Comparison of ENCODE assay signal across 2 cellular contexts in the genomic region with DNA sequence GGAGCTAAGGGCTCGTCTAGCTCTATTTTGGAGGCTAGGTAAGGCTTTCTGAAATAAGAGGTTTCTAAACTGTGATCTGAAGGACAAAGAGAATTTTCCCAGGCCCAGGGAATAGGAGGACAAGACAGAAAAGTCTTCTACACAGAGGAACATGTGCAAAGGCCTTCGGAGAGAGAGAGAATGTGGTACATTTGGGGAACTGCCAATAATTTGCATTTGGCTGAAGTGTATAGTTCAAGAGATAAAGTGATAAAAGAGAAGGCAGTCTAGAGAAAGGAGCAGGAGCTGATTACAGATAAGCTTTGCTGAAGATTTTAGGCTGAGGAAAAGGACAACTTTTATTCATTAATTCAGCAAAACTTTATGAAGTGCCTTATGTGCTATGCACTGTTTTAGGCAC.
TF ChIP-seq lines count a peak whose summit lies in the region.

No MANE protein-coding gene starts in this region.

TF ChIP-seq in SK-N-SH, 30 proteins besides CTCF, POLR2A, EP300 and RAD21 (continued from another document):
- TF ChIP-seq IRF3 (IDR thresholded peaks at IDR 0.05; ENCODE audit: low read depth, low read length), result no peak
- TF ChIP-seq NRF1 (IDR thresholded peaks at IDR 0.05; ENCODE audit: low read depth, low read length), result no peak
- TF ChIP-seq YY1 (IDR thresholded peaks at IDR 0.05; ENCODE audit: low read depth), result no peak
- TF ChIP-seq CHD2 (IDR thresholded peaks at IDR 0.05; ENCODE audit: low read length, partially characterized antibody), result no peak
- TF ChIP-seq JUND (IDR thresholded peaks at IDR 0.05), result peak; percentile 21; the same call in 1 of the 2 replicates
- TF ChIP-seq FOXJ3 (CRISPR knock-in tag; IDR thresholded peaks at IDR 0.05), result no peak
- no peak for TF ChIP-seq RXRA (IDR thresholded peaks at IDR 0.05; ENCODE audit: borderline replicate concordance, low read depth)
- TF ChIP-seq USF1 (IDR thresholded peaks at IDR 0.05; ENCODE audit: borderline replicate concordance, low read depth), result no peak
- TF ChIP-seq SIN3A (IDR thresholded peaks at IDR 0.05; ENCODE audit: borderline replicate concordance, low read depth, low read length), result no peak
- TF ChIP-seq TCF12 (IDR thresholded peaks at IDR 0.05), result peak; percentile 64
- TF ChIP-seq, protein P1, sequence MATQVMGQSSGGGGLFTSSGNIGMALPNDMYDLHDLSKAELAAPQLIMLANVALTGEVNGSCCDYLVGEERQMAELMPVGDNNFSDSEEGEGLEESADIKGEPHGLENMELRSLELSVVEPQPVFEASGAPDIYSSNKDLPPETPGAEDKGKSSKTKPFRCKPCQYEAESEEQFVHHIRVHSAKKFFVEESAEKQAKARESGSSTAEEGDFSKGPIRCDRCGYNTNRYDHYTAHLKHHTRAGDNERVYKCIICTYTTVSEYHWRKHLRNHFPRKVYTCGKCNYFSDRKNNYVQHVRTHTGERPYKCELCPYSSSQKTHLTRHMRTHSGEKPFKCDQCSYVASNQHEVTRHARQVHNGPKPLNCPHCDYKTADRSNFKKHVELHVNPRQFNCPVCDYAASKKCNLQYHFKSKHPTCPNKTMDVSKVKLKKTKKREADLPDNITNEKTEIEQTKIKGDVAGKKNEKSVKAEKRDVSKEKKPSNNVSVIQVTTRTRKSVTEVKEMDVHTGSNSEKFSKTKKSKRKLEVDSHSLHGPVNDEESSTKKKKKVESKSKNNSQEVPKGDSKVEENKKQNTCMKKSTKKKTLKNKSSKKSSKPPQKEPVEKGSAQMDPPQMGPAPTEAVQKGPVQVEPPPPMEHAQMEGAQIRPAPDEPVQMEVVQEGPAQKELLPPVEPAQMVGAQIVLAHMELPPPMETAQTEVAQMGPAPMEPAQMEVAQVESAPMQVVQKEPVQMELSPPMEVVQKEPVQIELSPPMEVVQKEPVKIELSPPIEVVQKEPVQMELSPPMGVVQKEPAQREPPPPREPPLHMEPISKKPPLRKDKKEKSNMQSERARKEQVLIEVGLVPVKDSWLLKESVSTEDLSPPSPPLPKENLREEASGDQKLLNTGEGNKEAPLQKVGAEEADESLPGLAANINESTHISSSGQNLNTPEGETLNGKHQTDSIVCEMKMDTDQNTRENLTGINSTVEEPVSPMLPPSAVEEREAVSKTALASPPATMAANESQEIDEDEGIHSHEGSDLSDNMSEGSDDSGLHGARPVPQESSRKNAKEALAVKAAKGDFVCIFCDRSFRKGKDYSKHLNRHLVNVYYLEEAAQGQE (IDR thresholded peaks at IDR 0.05; ENCODE audit: low read depth, low read length), result no peak
- no peak for TF ChIP-seq RCOR1 (IDR thresholded peaks at IDR 0.05; ENCODE audit: low read length)
- no peak for TF ChIP-seq GATA2 (CRISPR knock-in tag; IDR thresholded peaks at IDR 0.05)
- TF ChIP-seq MEF2A (IDR thresholded peaks at IDR 0.05; ENCODE audit: borderline replicate concordance, low read depth), result no peak
- TF ChIP-seq MXI1 (IDR thresholded peaks at IDR 0.05; ENCODE audit: low read depth, low read length), result no peak
- TF ChIP-seq ZBTB33 (IDR thresholded peaks at IDR 0.05; ENCODE audit: borderline replicate concordance, low read depth), result no peak

TF ChIP-seq in SK-N-SH treated with all-trans-retinoic acid at 6 μM for 48 hours, 23 proteins besides CTCF, POLR2A, EP300 and RAD21 (continued from another document):
- TF ChIP-seq, protein P2, sequence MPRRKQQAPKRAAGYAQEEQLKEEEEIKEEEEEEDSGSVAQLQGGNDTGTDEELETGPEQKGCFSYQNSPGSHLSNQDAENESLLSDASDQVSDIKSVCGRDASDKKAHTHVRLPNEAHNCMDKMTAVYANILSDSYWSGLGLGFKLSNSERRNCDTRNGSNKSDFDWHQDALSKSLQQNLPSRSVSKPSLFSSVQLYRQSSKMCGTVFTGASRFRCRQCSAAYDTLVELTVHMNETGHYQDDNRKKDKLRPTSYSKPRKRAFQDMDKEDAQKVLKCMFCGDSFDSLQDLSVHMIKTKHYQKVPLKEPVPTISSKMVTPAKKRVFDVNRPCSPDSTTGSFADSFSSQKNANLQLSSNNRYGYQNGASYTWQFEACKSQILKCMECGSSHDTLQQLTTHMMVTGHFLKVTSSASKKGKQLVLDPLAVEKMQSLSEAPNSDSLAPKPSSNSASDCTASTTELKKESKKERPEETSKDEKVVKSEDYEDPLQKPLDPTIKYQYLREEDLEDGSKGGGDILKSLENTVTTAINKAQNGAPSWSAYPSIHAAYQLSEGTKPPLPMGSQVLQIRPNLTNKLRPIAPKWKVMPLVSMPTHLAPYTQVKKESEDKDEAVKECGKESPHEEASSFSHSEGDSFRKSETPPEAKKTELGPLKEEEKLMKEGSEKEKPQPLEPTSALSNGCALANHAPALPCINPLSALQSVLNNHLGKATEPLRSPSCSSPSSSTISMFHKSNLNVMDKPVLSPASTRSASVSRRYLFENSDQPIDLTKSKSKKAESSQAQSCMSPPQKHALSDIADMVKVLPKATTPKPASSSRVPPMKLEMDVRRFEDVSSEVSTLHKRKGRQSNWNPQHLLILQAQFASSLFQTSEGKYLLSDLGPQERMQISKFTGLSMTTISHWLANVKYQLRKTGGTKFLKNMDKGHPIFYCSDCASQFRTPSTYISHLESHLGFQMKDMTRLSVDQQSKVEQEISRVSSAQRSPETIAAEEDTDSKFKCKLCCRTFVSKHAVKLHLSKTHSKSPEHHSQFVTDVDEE (CRISPR knock-in tag; IDR thresholded peaks at IDR 0.05), result no peak
- TF ChIP-seq ZNF565 (CRISPR knock-in tag; conservative IDR thresholded peaks at IDR 0.05; ENCODE audit: low read depth), result no peak
